14 cellular contexts compared by ENCODE assay signal in genomic region chr16:85968041-85968920, GRCh38.
"Had no signal": no experiment of that assay in that cellular context is flagged by ENCODE, and none has a peak within 500 bp of the region (broad histone marks: within the 10 kb centered on the region; RNA-seq: fewer than 3 reads in every experiment).

No MANE protein-coding gene starts in this region.

- ATAC-seq: gastroesophageal sphincter, left colon, pancreas had no signal

- H3K4me1 ChIP-seq: ascending aorta, pancreas, uterus had no signal

- H3K36me3 ChIP-seq: ascending aorta, gastroesophageal sphincter, pancreas, tibial artery, uterus had no signal

- H3K27ac Mint-ChIP-seq: activated CD4-positive, alpha-beta memory T cell treated with anti-CD3 and anti-CD28 coated beads, Interleukin-2, amount 10 ng/mL, durations not matched to agents 7 days and 5 days; activated T-cell treated with anti-CD3 and anti-CD28 coated beads, Interleukin-2, amount 50 U/mL, for 72 hours; endodermal cell; T-helper 2 cell treated with Interferon-gamma antibody and Interleukin-4, amounts not matched to agents 5 μg/mL and 100 μg/mL, for 36 hours had no signal

- H3K9me3 ChIP-seq: ascending aorta, gastroesophageal sphincter, pancreas, tibial artery, uterus had no signal

- H3K27me3 ChIP-seq: ascending aorta, gastroesophageal sphincter, pancreas, uterus had no signal

- DNase-seq: activated CD4-positive, alpha-beta memory T cell treated with anti-CD3 and anti-CD28 coated beads, Interleukin-2, amount 10 ng/mL, durations not matched to agents 7 days and 5 days; activated CD8-positive, alpha-beta memory T cell treated with anti-CD3 and anti-CD28 coated beads, Interleukin-2, amount 50 U/mL, for 4 hours; activated gamma-delta T cell treated with Interleukin-2 at 50 U/mL for 16 hours; activated T-cell treated with anti-CD3 and anti-CD28 coated beads, Interleukin-2, amount 50 U/mL, for 72 hours; dorsolateral prefrontal cortex; endodermal cell; left colon; pancreas; stimulated activated CD4-positive, alpha-beta T cell treated with anti-CD3 and anti-CD28 coated beads, Interleukin-1b, Interleukin-23, amount 100 ng/mL, for 48 hours; tibial artery; uterus had no signal

- H3K27ac ChIP-seq: ascending aorta, dorsolateral prefrontal cortex, gastroesophageal sphincter, pancreas, tibial artery, uterus had no signal

- H3K4me3 ChIP-seq: ascending aorta, dorsolateral prefrontal cortex, gastroesophageal sphincter, pancreas, tibial artery, uterus had no signal

- H3K4me1 Mint-ChIP-seq: activated CD4-positive, alpha-beta memory T cell treated with anti-CD3 and anti-CD28 coated beads, Interleukin-2, amount 10 ng/mL, durations not matched to agents 7 days and 5 days had no signal

- H3K4me3 Mint-ChIP-seq: activated CD4-positive, alpha-beta memory T cell treated with anti-CD3 and anti-CD28 coated beads, Interleukin-2, amount 10 ng/mL, durations not matched to agents 7 days and 5 days; endodermal cell; T-helper 2 cell treated with Interferon-gamma antibody and Interleukin-4, amounts not matched to agents 5 μg/mL and 100 μg/mL, for 36 hours had no signal

- H3K9me3 Mint-ChIP-seq: endodermal cell; T-helper 2 cell treated with Interferon-gamma antibody and Interleukin-4, amounts not matched to agents 5 μg/mL and 100 μg/mL, for 36 hours had no signal
